1 cellular context compared by ENCODE assay signal in genomic region chr2:47088371-47089082, GRCh38.
TF ChIP-seq lines count a peak whose summit lies in the region.

No MANE protein-coding gene starts in this region.

TF ChIP-seq in K562, 482 proteins besides CTCF, POLR2A, EP300 and RAD21 (continued from another document):
- no peak for TF ChIP-seq SFPQ (IDR thresholded peaks at IDR 0.05; ENCODE audit: low read depth, low read length)
- TF ChIP-seq ESRRB (CRISPR knock-in tag; IDR thresholded peaks at IDR 0.05; ENCODE audit: borderline replicate concordance) = no peak
- 0 out of 2 replicates have a peak, but pooled peaks have one; percentile 8 for TF ChIP-seq SOX6 (IDR thresholded peaks at IDR 0.05)
- TF ChIP-seq MEIS2 (IDR thresholded peaks at IDR 0.05; ENCODE audit: partially characterized antibody) = peak; percentile 45
- peak; percentile 39; the same call in 1 of the 2 replicates for TF ChIP-seq DPF2 (IDR thresholded peaks at IDR 0.05)
